8 cellular contexts compared by ENCODE assay signal in genomic region chr17:77450742-77451270, GRCh38.
DNase-seq lines count a peak whose midpoint lies in the region; ATAC-seq, FAIRE-seq and TF ChIP-seq lines count a peak whose summit lies in the region.

No MANE protein-coding gene starts in this region.

- H3K27ac Mint-ChIP-seq in CD4-positive, alpha-beta T cell: peak overlapping the region; percentile 93

- peak overlapping the region; percentile 98 for H3K4me3 Mint-ChIP-seq in CD4-positive, alpha-beta T cell

- intact Hi-C loops in CD4-positive, alpha-beta T cell (cut with DNase I, micrococcal nuclease): no loop called here

- H3K36me3 ChIP-seq in Peyer's patch (peaks cover 0 to 5% (median 0%) of the 10 kb centered on the region in 3 donors), osteoblast (ENCODE audit: insufficient read depth, low read length) (peaks cover 5% of the 10 kb centered on the region)

- no peaks in the 10 kb centered on the region for H3K9me3 ChIP-seq in CD4-positive, alpha-beta T cell (ENCODE audit: control insufficient read depth, low read length)
- no peaks in the 10 kb centered on the region for H3K9me3 ChIP-seq in Peyer's patch
- no peaks in the 10 kb centered on the region for H3K9me3 ChIP-seq in osteoblast (ENCODE audit: low read depth, low read length)

- no peak for TF ChIP-seq CTCF in CD4-positive, alpha-beta T cell (IDR thresholded peaks at IDR 0.05)
- TF ChIP-seq CTCF in Peyer's patch (IDR thresholded peaks at IDR 0.05) (no peak), epithelial cell of esophagus (IDR thresholded peaks at IDR 0.05; ENCODE audit: insufficient read depth, low read depth, low read length, missing control alignments) (no peak), osteoblast (IDR thresholded peaks at IDR 0.05; ENCODE audit: extremely low read depth, low read depth, low read length) (no peak)

- H3K4me3 ChIP-seq in Peyer's patch (peak overlapping the region; percentile 55 to 75 (median 64)), epithelial cell of esophagus (ENCODE audit: low read length) (peak overlapping the region; percentile 56), osteoblast (ENCODE audit: insufficient read depth, low read length) (peak overlapping the region; percentile 71)

- no peak for DNase-seq in CD4-positive, alpha-beta T cell
- no peak for DNase-seq in Peyer's patch
- DNase-seq in epithelial cell of esophagus (ENCODE audit: low read depth): no peak
- DNase-seq in osteoblast (ENCODE audit: insufficient read length, low spot score, missing footprints): no peak
- no peak for DNase-seq in AML-193 (lab: John Stamatoyannopoulos, UW)
- no peak for DNase-seq in GM19239 (ENCODE audit: insufficient read length, low spot score)
- DNase-seq in stimulated activated CD4-positive, alpha-beta T cell treated with anti-CD3 and anti-CD28 coated beads, Interleukin-12 subunit alpha, Interleukin-12 subunit beta, amount 100 ng/mL, for 4 hours: no peak

- no peak for TF ChIP-seq POLR2A in Peyer's patch (IDR thresholded peaks at IDR 0.05)

- H3K79me2 ChIP-seq in osteoblast (ENCODE audit: insufficient read depth, low read length): peaks cover 98% of the 10 kb centered on the region

- no peak for ATAC-seq in CD4-positive, alpha-beta T cell (ENCODE audit: poor library complexity)
- no peak for ATAC-seq in GM21528 (IDR thresholded peaks at IDR 0.05; ENCODE audit: low FRiP score, unreplicated experiment)

- FAIRE-seq in GM19239 (lab: Jason Lieb, UNC): no peak

- CTCF ChIA-PET in CD4-positive, alpha-beta T cell (lab: Charles Lee): interaction anchor here (1.1 to 3.7 kb wide), 4 partner anchors 10 to 119 kb away, joined by 3 to 17 read pairs (median 3); no protein-coding TSS in a partner anchor

- H2AFZ ChIP-seq in osteoblast (ENCODE audit: low read length): no peak overlapping the region

- no peaks in the 10 kb centered on the region for H3K27me3 ChIP-seq in CD4-positive, alpha-beta T cell (ENCODE audit: control insufficient read depth, insufficient read depth, low read length)
- H3K27me3 ChIP-seq in Peyer's patch (no peaks in the 10 kb centered on the region), osteoblast (ENCODE audit: insufficient read depth, low read length) (no peaks in the 10 kb centered on the region)

- H3K36me3 Mint-ChIP-seq in CD4-positive, alpha-beta T cell (ENCODE audit: low read depth): peaks cover 74% of the 10 kb centered on the region

- H3K4me2 ChIP-seq in osteoblast (ENCODE audit: insufficient read depth, low read length): peak overlapping the region; percentile 89

- peaks cover 67% of the 10 kb centered on the region for H3K4me1 Mint-ChIP-seq in CD4-positive, alpha-beta T cell (ENCODE audit: low read depth)

- no peaks in the 10 kb centered on the region for H3K27me3 Mint-ChIP-seq in CD4-positive, alpha-beta T cell

- peaks cover 13 to 77% (median 39%) of the 10 kb centered on the region in 4 donors for H3K4me1 ChIP-seq in Peyer's patch
- peaks cover 61% of the 10 kb centered on the region for H3K4me1 ChIP-seq in osteoblast (ENCODE audit: insufficient read depth, low read length)

- POLR2A ChIA-PET in CD4-positive, alpha-beta T cell (lab: Charles Lee): interaction anchor here (0.7 to 29.0 kb wide), 16 partner anchors 11 to 679 kb away, joined by 3 to 681 read pairs (median 11); partner anchors contain the start of genes TMC8 and TNRC6C

- no peaks in the 10 kb centered on the region for H3K9me3 Mint-ChIP-seq in CD4-positive, alpha-beta T cell

- peak overlapping the region; percentile 90 for H3K27ac ChIP-seq in CD4-positive, alpha-beta T cell (ENCODE audit: low read depth, low read length)
- H3K27ac ChIP-seq in Peyer's patch (peak overlapping the region; percentile 77 to 98 (median 94)), osteoblast (ENCODE audit: low read depth, low read length) (peak overlapping the region; percentile 92)

- H4K20me1 ChIP-seq in osteoblast (ENCODE audit: insufficient read depth, low read length): peaks cover 88% of the 10 kb centered on the region
